ENCODE assay signal across 19 cellular contexts in the genomic region with DNA sequence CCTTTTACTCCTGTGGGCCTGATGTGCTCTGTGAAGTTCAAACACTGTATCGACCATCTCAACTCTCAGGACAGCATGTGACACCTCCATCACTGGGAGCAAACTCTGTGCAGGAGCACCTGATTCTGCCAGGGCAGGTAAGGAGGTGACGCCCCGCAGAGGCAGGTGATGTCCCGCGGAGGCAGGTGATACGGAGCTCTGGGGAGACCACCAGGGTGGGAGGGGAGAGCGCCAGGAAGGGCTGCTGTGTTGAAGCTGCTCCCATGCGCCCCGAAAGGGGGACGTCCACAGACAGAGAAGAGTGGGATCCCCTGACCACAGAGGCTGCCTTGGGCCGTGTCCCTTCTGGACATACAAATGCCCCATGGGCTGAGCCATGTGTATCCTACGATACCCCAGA. TPM values are rescaled to one million over a fixed set of nuclear protein-coding genes. Genes with fewer than 3 reads are reported as not detected.
"Had no signal": no experiment of that assay in that cellular context is flagged by ENCODE, and none has a peak within 500 bp of the region (broad histone marks: within the 10 kb centered on the region; RNA-seq: fewer than 3 reads in every experiment).

No MANE protein-coding gene starts in this region.

- H3K27ac ChIP-seq: brain microvascular endothelial cell, epithelial cell of prostate, psoas muscle, spleen had no signal

- H3K4me3 Mint-ChIP-seq: activated CD4-positive, alpha-beta T cell treated with anti-CD3 and anti-CD28 coated beads, Interleukin-2, amount 10 ng/mL, durations not matched to agents 7 days and 5 days; activated naive CD8-positive, alpha-beta T cell; natural killer cell treated with Interleukin-12 subunit alpha and Interleukin-12 subunit beta and Interleukin-15 and Interleukin-18, amount 100 ng/mL, for 72 hours; stimulated activated naive CD8-positive, alpha-beta T cell treated with anti-CD3 and anti-CD28 coated beads, Interleukin-15, Interleukin-2, amounts not matched to agents 100 ng/mL and 50 ng/mL, for 24 hours had no signal

- H3K9me3 ChIP-seq: psoas muscle had no signal

- H3K9me3 Mint-ChIP-seq: activated CD4-positive, alpha-beta T cell treated with anti-CD3 and anti-CD28 coated beads, Interleukin-2, amount 10 ng/mL, durations not matched to agents 7 days and 5 days had no signal

- H3K4me3 ChIP-seq: psoas muscle, spleen had no signal

- H3K36me3 Mint-ChIP-seq: activated naive CD8-positive, alpha-beta T cell; natural killer cell treated with Interleukin-12 subunit alpha and Interleukin-12 subunit beta and Interleukin-15 and Interleukin-18, amount 100 ng/mL, for 72 hours had no signal

- H3K27me3 ChIP-seq: brain microvascular endothelial cell had no signal

- H3K36me3 ChIP-seq: brain microvascular endothelial cell, spleen had no signal

- H3K4me1 ChIP-seq: psoas muscle, spleen had no signal

- H3K27ac Mint-ChIP-seq: activated CD4-positive, alpha-beta T cell treated with anti-CD3 and anti-CD28 coated beads, Interleukin-2, amount 10 ng/mL, durations not matched to agents 7 days and 5 days; activated naive CD8-positive, alpha-beta T cell; natural killer cell treated with Interleukin-12 subunit alpha and Interleukin-12 subunit beta and Interleukin-15 and Interleukin-18, amount 100 ng/mL, for 72 hours; stimulated activated naive CD8-positive, alpha-beta T cell treated with anti-CD3 and anti-CD28 coated beads, Interleukin-15, Interleukin-2, amounts not matched to agents 100 ng/mL and 50 ng/mL, for 24 hours had no signal

- DNase-seq: activated CD4-positive, alpha-beta T cell treated with anti-CD3 and anti-CD28 coated beads, Interleukin-2, amount 10 ng/mL, durations not matched to agents 7 days and 5 days; activated CD4-positive, CD25-positive, alpha-beta regulatory T cell; activated CD8-positive, alpha-beta memory T cell treated with anti-CD3 and anti-CD28 coated beads for 24 hours; activated gamma-delta T cell treated with Interleukin-2 at 50 U/mL for 16 hours; amniotic stem cell; brain microvascular endothelial cell; dermis blood vessel endothelial cell; foreskin melanocyte; left cardiac atrium; occipital lobe; psoas muscle; spleen; SW 1271 had no signal

- H3K27me3 Mint-ChIP-seq: activated CD4-positive, alpha-beta T cell treated with anti-CD3 and anti-CD28 coated beads, Interleukin-2, amount 10 ng/mL, durations not matched to agents 7 days and 5 days; stimulated activated naive CD8-positive, alpha-beta T cell treated with anti-CD3 and anti-CD28 coated beads, Interleukin-15, Interleukin-2, amounts not matched to agents 100 ng/mL and 50 ng/mL, for 24 hours had no signal

- H3K4me1 Mint-ChIP-seq: activated CD4-positive, alpha-beta T cell treated with anti-CD3 and anti-CD28 coated beads, Interleukin-2, amount 10 ng/mL, durations not matched to agents 7 days and 5 days had no signal

RNA-seq across cellular contexts. Expression of a gene that starts 58.3 kb away (rescaled TPM):
- total RNA-seq: dermis blood vessel endothelial cell; fibroblast of lung; lung microvascular endothelial cell; natural killer cell treated with Interleukin-12 subunit alpha and Interleukin-12 subunit beta and Interleukin-15 and Interleukin-18, amount 100 ng/mL, for 72 hours; spleen had no signal
- polyA plus RNA-seq: fibroblast of lung had no signal
